21 cellular contexts compared by ENCODE assay signal in the genomic region with DNA sequence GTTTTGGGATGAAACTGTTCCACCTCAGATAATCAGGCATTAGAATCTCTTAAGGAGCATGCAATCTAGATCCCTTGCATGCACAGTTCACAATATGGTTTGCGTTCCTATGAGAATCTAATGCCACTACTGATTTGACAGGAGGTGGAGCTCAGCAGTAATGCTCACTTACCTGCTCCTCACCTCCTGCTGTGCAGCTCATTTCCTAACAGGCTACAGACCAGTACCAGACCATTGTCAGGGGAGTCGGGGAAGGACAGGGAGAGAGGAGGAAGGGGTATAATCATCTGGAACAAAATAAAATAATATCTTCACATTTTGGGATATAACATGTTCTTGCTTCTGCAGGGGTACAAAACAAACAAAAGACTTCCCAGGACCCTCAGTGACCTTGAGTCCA.
"Had no signal": no experiment of that assay in that cellular context is flagged by ENCODE, and none has a peak within 500 bp of the region (broad histone marks: within the 10 kb centered on the region; RNA-seq: fewer than 3 reads in every experiment).

No MANE protein-coding gene starts in this region.

- ATAC-seq: activated CD8-positive, alpha-beta memory T cell treated with anti-CD3 and anti-CD28 coated beads, Interleukin-2, amount 10 ng/mL, durations not matched to agents 7 days and 5 days; PC-3; SK-N-SH treated with all-trans-retinoic acid at 6 μM for 48 hours had no signal

- H3K4me3 Mint-ChIP-seq: activated CD4-positive, alpha-beta T cell treated with anti-CD3 and anti-CD28 coated beads, Interleukin-2, amount 10 ng/mL, durations not matched to agents 24 days and 14 days; activated CD8-positive, alpha-beta memory T cell treated with anti-CD3 and anti-CD28 coated beads, Interleukin-2, amount 10 ng/mL, durations not matched to agents 7 days and 5 days; activated naive CD4-positive, alpha-beta T cell treated with anti-CD3 and anti-CD28 coated beads, Interleukin-2, amount 50 U/mL, for 24 hours; activated T-cell treated with anti-CD3 and anti-CD28 coated beads, Interleukin-2, amount 50 U/mL, for 24 hours; activated T-helper 1 cell treated with anti-CD3 and anti-CD28 coated beads, Interleukin-12 subunit alpha, Interleukin-12 subunit beta, Interleukin-2, Interleukin-4 antibody, amounts not matched to agents 30 ng/mL and 10 ng/mL and 1 ng/mL, durations not matched to agents 14 hours and 24 hours and 36 hours; T-helper 1 cell treated with Interleukin-12 subunit alpha and Interleukin-12 subunit beta and Interleukin-4 antibody, amounts not matched to agents 30 μg/mL and 1 μg/mL, for 36 hours had no signal

- H3K36me3 Mint-ChIP-seq: activated CD8-positive, alpha-beta memory T cell treated with anti-CD3 and anti-CD28 coated beads, Interleukin-2, amount 10 ng/mL, durations not matched to agents 7 days and 5 days; activated naive CD4-positive, alpha-beta T cell treated with anti-CD3 and anti-CD28 coated beads, Interleukin-2, amount 50 U/mL, for 24 hours had no signal

- H3K4me1 Mint-ChIP-seq: activated CD4-positive, alpha-beta T cell treated with anti-CD3 and anti-CD28 coated beads, Interleukin-2, amount 10 ng/mL, durations not matched to agents 24 days and 14 days; activated CD8-positive, alpha-beta memory T cell treated with anti-CD3 and anti-CD28 coated beads, Interleukin-2, amount 10 ng/mL, durations not matched to agents 7 days and 5 days; activated naive CD4-positive, alpha-beta T cell treated with anti-CD3 and anti-CD28 coated beads, Interleukin-2, amount 50 U/mL, for 24 hours had no signal

- DNase-seq: activated CD4-positive, alpha-beta T cell treated with anti-CD3 and anti-CD28 coated beads for 1 hour; activated CD4-positive, alpha-beta T cell treated with anti-CD3 and anti-CD28 coated beads, Interleukin-2, amount 10 ng/mL, durations not matched to agents 24 days and 14 days; activated CD4-positive, alpha-beta T cell treated with anti-CD3 and anti-CD28 coated beads, Interleukin-2, amount 50 U/mL, for 48 hours; activated CD8-positive, alpha-beta memory T cell treated with anti-CD3 and anti-CD28 coated beads, Interleukin-2, amount 10 ng/mL, durations not matched to agents 7 days and 5 days; activated effector memory CD4-positive, alpha-beta T cell treated with Interleukin-2 at 50 U/mL for 16 hours; activated naive CD4-positive, alpha-beta T cell; activated T-cell treated with anti-CD3 and anti-CD28 coated beads, Interleukin-2, amount 50 U/mL, for 24 hours; aorta; caudate nucleus; MV-4-11; NCI-H1092 treated with DMSO at 0.1 percent for 48 hours; NCI-H1436 treated with DMSO at 0.1 percent for 48 hours; NCI-H1930; NCI-H2171; NCI-H446 treated with DMSO at 0.1 percent for 48 hours; PC-3; SHP77 had no signal

- H3K27me3 Mint-ChIP-seq: activated CD4-positive, alpha-beta T cell treated with anti-CD3 and anti-CD28 coated beads, Interleukin-2, amount 10 ng/mL, durations not matched to agents 24 days and 14 days; activated CD8-positive, alpha-beta memory T cell treated with anti-CD3 and anti-CD28 coated beads, Interleukin-2, amount 10 ng/mL, durations not matched to agents 7 days and 5 days; activated naive CD4-positive, alpha-beta T cell treated with anti-CD3 and anti-CD28 coated beads, Interleukin-2, amount 50 U/mL, for 24 hours; activated T-cell treated with anti-CD3 and anti-CD28 coated beads, Interleukin-2, amount 50 U/mL, for 24 hours had no signal

- H3K9me3 Mint-ChIP-seq: activated CD4-positive, alpha-beta T cell treated with anti-CD3 and anti-CD28 coated beads, Interleukin-2, amount 10 ng/mL, durations not matched to agents 24 days and 14 days; activated naive CD4-positive, alpha-beta T cell treated with anti-CD3 and anti-CD28 coated beads, Interleukin-2, amount 50 U/mL, for 24 hours; activated T-cell treated with anti-CD3 and anti-CD28 coated beads, Interleukin-2, amount 50 U/mL, for 24 hours; activated T-helper 1 cell treated with anti-CD3 and anti-CD28 coated beads, Interleukin-12 subunit alpha, Interleukin-12 subunit beta, Interleukin-2, Interleukin-4 antibody, amounts not matched to agents 30 ng/mL and 10 ng/mL and 1 ng/mL, durations not matched to agents 14 hours and 24 hours and 36 hours; T-helper 1 cell treated with Interleukin-12 subunit alpha and Interleukin-12 subunit beta and Interleukin-4 antibody, amounts not matched to agents 30 μg/mL and 1 μg/mL, for 36 hours had no signal

- H3K27ac Mint-ChIP-seq: activated CD4-positive, alpha-beta T cell treated with anti-CD3 and anti-CD28 coated beads, Interleukin-2, amount 10 ng/mL, durations not matched to agents 24 days and 14 days; activated CD8-positive, alpha-beta memory T cell treated with anti-CD3 and anti-CD28 coated beads, Interleukin-2, amount 10 ng/mL, durations not matched to agents 7 days and 5 days; activated naive CD4-positive, alpha-beta T cell treated with anti-CD3 and anti-CD28 coated beads, Interleukin-2, amount 50 U/mL, for 24 hours; activated T-cell treated with anti-CD3 and anti-CD28 coated beads, Interleukin-2, amount 50 U/mL, for 24 hours; activated T-helper 1 cell treated with anti-CD3 and anti-CD28 coated beads, Interleukin-12 subunit alpha, Interleukin-12 subunit beta, Interleukin-2, Interleukin-4 antibody, amounts not matched to agents 30 ng/mL and 10 ng/mL and 1 ng/mL, durations not matched to agents 14 hours and 24 hours and 36 hours; T-helper 1 cell treated with Interleukin-12 subunit alpha and Interleukin-12 subunit beta and Interleukin-4 antibody, amounts not matched to agents 30 μg/mL and 1 μg/mL, for 36 hours had no signal
